In genomic region chr1:183471748-183472487, GRCh38 we compare ENCODE assay signal across 8 cellular contexts. TPM values are rescaled to one million over a fixed set of nuclear protein-coding genes. Genes with fewer than 3 reads are reported as not detected.
DNase-seq lines count a peak whose midpoint lies in the region; ATAC-seq, FAIRE-seq and TF ChIP-seq lines count a peak whose summit lies in the region.

No MANE protein-coding gene starts in this region.

- peaks cover 0 to 36% of the 10 kb centered on the region in 2 donors for H3K4me1 ChIP-seq in right atrium auricular region
- peaks cover 37% of the 10 kb centered on the region for H3K4me1 ChIP-seq in psoas muscle

- peak overlapping the region; percentile 95 to 98 for H3K27ac ChIP-seq in right atrium auricular region
- peak overlapping the region; percentile 99 for H3K27ac ChIP-seq in psoas muscle

- ATAC-seq in GM18498 (IDR thresholded peaks at IDR 0.05; ENCODE audit: unreplicated experiment) (peak; percentile 53), HG02938 (IDR thresholded peaks at IDR 0.05; ENCODE audit: unreplicated experiment) (peak; percentile 58), psoas muscle (peak; percentile 86 to 89 (median 88))

- FAIRE-seq in urothelium cell line (lab: Jason Lieb, UNC) = peak; percentile 23

- H3K4me3 ChIP-seq in right atrium auricular region (peak overlapping the region; percentile 91 to 98), psoas muscle (peak overlapping the region; percentile 98)

- no peaks in the 10 kb centered on the region for H3K9me3 ChIP-seq in right atrium auricular region
- H3K9me3 ChIP-seq in psoas muscle = no peaks in the 10 kb centered on the region

- H3K27me3 ChIP-seq in right atrium auricular region = no peaks in the 10 kb centered on the region
- H3K27me3 ChIP-seq in psoas muscle (ENCODE audit: insufficient read depth in 3 of 3, low read length in 2 of 3) = no peaks in the 10 kb centered on the region

- H3K36me3 ChIP-seq in right atrium auricular region (no peaks in the 10 kb centered on the region), psoas muscle (ENCODE audit: insufficient read depth in 1 of 2, low read depth in 1 of 2) (no peaks in the 10 kb centered on the region)

- TF ChIP-seq CTCF in right atrium auricular region (IDR thresholded peaks at IDR 0.05) (no peak), psoas muscle (IDR thresholded peaks at IDR 0.05) (no peak)

- DNase-seq in NCI-H187 (lab: John Stamatoyannopoulos, UW) (peak; percentile 99 to 100), T-helper 2 cell (peak; percentile 95 to 99 (median 96)), anterior cingulate cortex (lab: John Stamatoyannopoulos, UW) (peak; percentile 88 to 99 (median 97)), right atrium auricular region (ENCODE audit: low spot score) (peak; percentile 95), psoas muscle (peak; percentile 99), urothelium cell line (ENCODE audit: low spot score) (peak; percentile 93)

- WGBS in psoas muscle, 3 donors = 0 to 1% (median 1%) methylated on average over 30 to 42 of the region's 42 CpGs

- intact Hi-C loops in psoas muscle (cut with DNase I) = loop anchor here (2.0 to 5.0 kb wide), 2 partner anchors 150 to 163 kb away; partner anchors contain the start of gene ARPC5 (in 1 of the 2)

RNA-seq across cellular contexts. Expression of gene SMG7, which starts 0.4 kb away (rescaled TPM):
- total RNA-seq in right atrium auricular region (10 to 100 TPM; 42.0 to 43.6 TPM), psoas muscle (10 to 100 TPM; 21.1 to 40.3 (median 32.1) TPM)
- polyA plus RNA-seq in psoas muscle = 10 to 100 TPM; 14.1 to 26.4 (median 22.9) TPM

RNA-seq across cellular contexts. Expression of gene NMNAT2, which starts 53.7 kb away (rescaled TPM):
- 10 to 100 TPM; 38.6 to 40.0 TPM for total RNA-seq in right atrium auricular region
- total RNA-seq in psoas muscle = under 1 TPM; 0.30 to 0.61 (median 0.43) TPM
- polyA plus RNA-seq in psoas muscle = under 1 TPM; 0.04 to 0.38 (median 0.13) TPM

Comparison
In these comparisons a context has a peak if more than half of its experiments do, and no peak if none do; other contexts are left out.
1. Peak in every context shown above with its lines: DNase-seq, ATAC-seq, H3K4me3 ChIP-seq and H3K27ac ChIP-seq.
2. RNA of gene NMNAT2, which starts 53.7 kb away (total RNA-seq): 38.6 to 40.0 TPM in right atrium auricular region; 0.30 to 0.61 TPM in psoas muscle; every median in the first group is over 10 times any median in the second.